In genomic region chr1:206105612-206106011, GRCh38 we compare ENCODE assay signal across 26 cellular contexts. TPM values are rescaled to one million over a fixed set of nuclear protein-coding genes. Genes with fewer than 3 reads are reported as not detected.
"Had no signal": no experiment of that assay in that cellular context is flagged by ENCODE, and none has a peak within 500 bp of the region (broad histone marks: within the 10 kb centered on the region; RNA-seq: fewer than 3 reads in every experiment).

No MANE protein-coding gene starts in this region.

- H3K4me3 ChIP-seq: gastrocnemius medialis, left lung, mucosa of descending colon, right atrium auricular region, skin epidermis, thoracic aorta, upper lobe of left lung had no signal

- ATAC-seq: effector memory CD8-positive, alpha-beta T cell had no signal

- H3K4me1 ChIP-seq: gastrocnemius medialis, right atrium auricular region had no signal

- H3K27me3 ChIP-seq: gastrocnemius medialis, left lung, right atrium auricular region, upper lobe of left lung had no signal

- DNase-seq: activated CD4-positive, alpha-beta T cell treated with anti-CD3 and anti-CD28 coated beads for 1 hour; activated T-cell treated with anti-CD3 and anti-CD28 coated beads for 4 hours; effector memory CD8-positive, alpha-beta T cell; gastrocnemius medialis; kidney; left lung; mesenchymal stem cell; mucosa of descending colon; naive B cell; stimulated activated CD4-positive, alpha-beta T cell treated with anti-CD3 and anti-CD28 coated beads, Interleukin-15, amount 100 ng/mL, for 24 hours; stimulated activated CD4-positive, alpha-beta T cell treated with anti-CD3 and anti-CD28 coated beads, Interleukin-4, amount 100 ng/mL, for 1 hour; SW 1271; T-helper 2 cell had no signal

- H3K27ac ChIP-seq: gastrocnemius medialis, right atrium auricular region, thoracic aorta, upper lobe of left lung, VCaP had no signal

- H3K4me3 Mint-ChIP-seq: activated naive CD8-positive, alpha-beta T cell; activated T-helper 1 cell treated with anti-CD3 and anti-CD28 coated beads, Interleukin-12 subunit alpha, Interleukin-12 subunit beta, Interleukin-2, Interleukin-4 antibody, amounts not matched to agents 30 ng/mL and 10 ng/mL and 1 ng/mL, durations not matched to agents 14 hours and 24 hours and 36 hours; effector memory CD8-positive, alpha-beta T cell; naive B cell; neural crest cell had no signal

- H3K36me3 Mint-ChIP-seq: activated naive CD8-positive, alpha-beta T cell; naive B cell had no signal

- H3K9me3 ChIP-seq: gastrocnemius medialis, left lung, mucosa of descending colon, right atrium auricular region, thoracic aorta, upper lobe of left lung had no signal

- H3K36me3 ChIP-seq: gastrocnemius medialis, left lung, right atrium auricular region, thoracic aorta, upper lobe of left lung had no signal

- H3K27ac Mint-ChIP-seq: activated naive CD8-positive, alpha-beta T cell; activated T-helper 1 cell treated with anti-CD3 and anti-CD28 coated beads, Interleukin-12 subunit alpha, Interleukin-12 subunit beta, Interleukin-2, Interleukin-4 antibody, amounts not matched to agents 30 ng/mL and 10 ng/mL and 1 ng/mL, durations not matched to agents 14 hours and 24 hours and 36 hours; progenitor cell of endocrine pancreas had no signal

- H3K9me3 Mint-ChIP-seq: activated T-helper 1 cell treated with anti-CD3 and anti-CD28 coated beads, Interleukin-12 subunit alpha, Interleukin-12 subunit beta, Interleukin-2, Interleukin-4 antibody, amounts not matched to agents 30 ng/mL and 10 ng/mL and 1 ng/mL, durations not matched to agents 14 hours and 24 hours and 36 hours; effector memory CD8-positive, alpha-beta T cell; naive B cell; neural crest cell had no signal

RNA-seq across cellular contexts. Expression of gene AVPR1B, which starts 11.6 kb away (rescaled TPM):
- total RNA-seq: activated T-helper 1 cell treated with anti-CD3 and anti-CD28 coated beads, Interleukin-12 subunit alpha, Interleukin-12 subunit beta, Interleukin-2, Interleukin-4 antibody, amounts not matched to agents 30 ng/mL and 10 ng/mL and 1 ng/mL, durations not matched to agents 14 hours and 24 hours and 36 hours; cardiac septum; dermis microvascular lymphatic vessel endothelial cell; epithelial cell of proximal tubule; gastrocnemius medialis; left lung; neural crest cell; omental fat pad; right atrium auricular region; thoracic aorta; upper lobe of left lung had no signal

RNA-seq across cellular contexts. Expression of gene RHEX, which starts 52.6 kb away (rescaled TPM):
- total RNA-seq: activated T-helper 1 cell treated with anti-CD3 and anti-CD28 coated beads, Interleukin-12 subunit alpha, Interleukin-12 subunit beta, Interleukin-2, Interleukin-4 antibody, amounts not matched to agents 30 ng/mL and 10 ng/mL and 1 ng/mL, durations not matched to agents 14 hours and 24 hours and 36 hours; dermis microvascular lymphatic vessel endothelial cell; gastrocnemius medialis; progenitor cell of endocrine pancreas; right atrium auricular region had no signal
